ENCODE assay signal across 8 cellular contexts in the genomic region with DNA sequence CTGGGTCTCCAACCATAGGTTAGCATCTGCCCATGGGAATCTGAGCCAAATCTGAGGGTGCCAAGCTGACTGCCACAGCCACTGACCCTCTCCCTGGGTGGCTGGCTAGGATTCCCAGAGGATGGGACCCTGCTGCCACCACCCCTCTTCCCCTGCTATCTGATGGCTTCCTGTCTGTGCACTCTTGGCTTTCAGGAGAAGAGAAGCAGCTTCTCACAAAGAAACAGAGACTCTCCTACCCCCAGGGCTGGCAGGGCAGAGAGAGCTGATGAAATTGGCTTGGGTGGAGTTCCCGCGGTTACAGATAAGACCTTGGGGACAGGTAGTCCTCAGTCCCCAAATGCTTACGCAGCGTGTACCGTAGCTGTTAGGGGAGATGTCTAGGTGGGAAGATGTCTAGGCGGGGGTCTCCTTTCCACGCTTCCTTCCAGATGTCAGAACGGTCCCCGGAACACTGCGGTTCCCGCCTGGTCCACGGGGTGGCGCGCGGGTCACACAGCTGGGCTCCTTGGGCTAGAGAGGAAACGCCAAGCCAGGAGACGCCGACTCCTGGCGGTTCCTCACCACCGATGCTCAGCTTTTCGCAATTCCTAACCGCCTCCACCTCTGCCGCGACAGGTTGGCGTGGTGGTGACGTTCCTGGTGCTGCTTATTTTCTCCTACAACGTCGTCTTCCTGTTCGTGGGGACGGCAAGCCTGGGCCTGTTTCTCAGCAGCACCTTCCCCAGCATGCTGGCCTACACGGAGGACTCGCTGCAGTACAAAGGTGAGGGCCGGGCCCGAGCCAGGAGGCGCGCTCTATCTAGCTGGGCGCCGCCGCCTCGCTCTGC. TPM values are rescaled to one million over a fixed set of nuclear protein-coding genes. Genes with fewer than 3 reads are reported as not detected.
DNase-seq lines count a peak whose midpoint lies in the region; TF ChIP-seq lines count a peak whose summit lies in the region.

No MANE protein-coding gene starts in this region.

- no peaks in the 10 kb centered on the region for H3K27me3 ChIP-seq in H9 (ENCODE audit: insufficient read depth, low read length)
- peaks cover 15% of the 10 kb centered on the region for H3K27me3 ChIP-seq in MM.1S (replicated peaks; ENCODE audit: insufficient read depth, low read length)
- no peaks in the 10 kb centered on the region for H3K27me3 ChIP-seq in neuronal stem cell (ENCODE audit: control insufficient read depth in 3 of 3, insufficient read depth in 3 of 3, low read depth in 1 of 3, low read length in 3 of 3)
- H3K27me3 ChIP-seq in subcutaneous abdominal adipose tissue (ENCODE audit: control insufficient read depth in 5 of 5, insufficient read depth in 4 of 5, low read length in 5 of 5): peaks cover 0 to 3% (median 0%) of the 10 kb centered on the region in 5 donors

- H3K9ac ChIP-seq in H9 (ENCODE audit: extremely low read depth, insufficient read length, low read length): peak overlapping the region; percentile 13
- no peak overlapping the region for H3K9ac ChIP-seq in MM.1S (ENCODE audit: low read length)
- H3K9ac ChIP-seq in neuronal stem cell (ENCODE audit: low read depth, low read length, poor library complexity): peak overlapping the region; percentile 83
- peak overlapping the region in 3 of 5 donors; percentile 30 to 69 (median 63) for H3K9ac ChIP-seq in subcutaneous abdominal adipose tissue (ENCODE audit: low read length in 5 of 5)

- H2AK5ac ChIP-seq in H9 (ENCODE audit: insufficient read length, low read length) (no peak overlapping the region), neuronal stem cell (ENCODE audit: low read depth, low read length) (no peak overlapping the region)

- H3K36me3 ChIP-seq in MM.1S (replicated peaks; ENCODE audit: insufficient read depth, low read length): no peaks in the 10 kb centered on the region
- peaks cover 0 to 3% of the 10 kb centered on the region in 2 donors for H3K36me3 ChIP-seq in neuronal stem cell (replicated peaks in 1 of 2; ENCODE audit: control insufficient read depth in 2 of 2, insufficient read depth in 2 of 2, low read length in 2 of 2)
- H3K36me3 ChIP-seq in subcutaneous abdominal adipose tissue (ENCODE audit: control insufficient read depth in 5 of 5, insufficient read depth in 5 of 5, low read length in 5 of 5): peaks cover 0 to 1% (median 0%) of the 10 kb centered on the region in 5 donors

- no peak overlapping the region for H3T11ph ChIP-seq in H9 (ENCODE audit: low read length)

- peak overlapping the region; percentile 54; the same call in 1 of the 2 replicates for H3K14ac ChIP-seq in H9 (ENCODE audit: insufficient read depth, low read length)
- peak overlapping the region; percentile 87 for H3K14ac ChIP-seq in neuronal stem cell (ENCODE audit: low read length)

- WGBS in H9 (ENCODE audit: extremely low coverage, insufficient read length, low lambda C conversion rate): no CpG with 5 or more reads among the region's 40 CpGs
- WGBS in neuronal stem cell (ENCODE audit: extremely low coverage in 2 of 2, insufficient read length in 2 of 2, insufficient replicate concordance in 1 of 2), 2 donors: no CpG with 5 or more reads among the region's 40 CpGs

- H3K79me1 ChIP-seq in H9 (ENCODE audit: insufficient read depth, low read depth, low read length, poor library complexity, severe bottlenecking) (no peaks in the 10 kb centered on the region), neuronal stem cell (ENCODE audit: low read depth, low read length) (no peaks in the 10 kb centered on the region)

- H4K8ac ChIP-seq in H9 (replicated peaks; ENCODE audit: insufficient read length, low read depth, low read length) (no peak overlapping the region), neuronal stem cell (ENCODE audit: low read depth, low read length) (no peak overlapping the region)

- H3K27ac Mint-ChIP-seq in H9: peak overlapping the region in 1 of 3 experiments; percentile 90; a peak in 1 of 7 replicates

- H3K4me3 ChIP-seq in MM.1S (ENCODE audit: low read length) (peak overlapping the region; percentile 63), neuronal stem cell (ENCODE audit: low read length in 2 of 2) (peak overlapping the region; percentile 39 to 69), subcutaneous abdominal adipose tissue (ENCODE audit: low read depth in 1 of 5, low read length in 5 of 5) (peak overlapping the region; percentile 52 to 75 (median 62))

- H2BK15ac ChIP-seq in H9 (ENCODE audit: low read depth, low read length) (no peak overlapping the region), neuronal stem cell (ENCODE audit: low read length) (no peak overlapping the region)

- no peaks in the 10 kb centered on the region for H4K20me1 ChIP-seq in H9 (ENCODE audit: control insufficient read depth, insufficient read depth, insufficient read length)
- no peaks in the 10 kb centered on the region for H4K20me1 ChIP-seq in MM.1S (ENCODE audit: insufficient read depth, low read length)

- H3K4me1 ChIP-seq in H9 (ENCODE audit: insufficient read depth, low read length): no peaks in the 10 kb centered on the region
- peaks cover 14% of the 10 kb centered on the region for H3K4me1 ChIP-seq in MM.1S (ENCODE audit: low read length)
- H3K4me1 ChIP-seq in neuronal stem cell (ENCODE audit: control insufficient read depth in 2 of 2, insufficient read depth in 1 of 2, low read depth in 1 of 2, low read length in 2 of 2): peaks cover 0 to 2% of the 10 kb centered on the region in 2 donors
- H3K4me1 ChIP-seq in subcutaneous abdominal adipose tissue (ENCODE audit: control insufficient read depth in 5 of 5, insufficient read depth in 5 of 5, low read length in 5 of 5): peaks cover 0 to 14% (median 4%) of the 10 kb centered on the region in 5 donors

- H3K79me2 ChIP-seq in H9 (ENCODE audit: insufficient read depth, low read length): no peaks in the 10 kb centered on the region
- H3K79me2 ChIP-seq in MM.1S (ENCODE audit: low read length): no peaks in the 10 kb centered on the region

- no peak overlapping the region for H4K91ac ChIP-seq in H9 (ENCODE audit: insufficient read length, low read depth, low read length)
- no peak overlapping the region for H4K91ac ChIP-seq in neuronal stem cell (ENCODE audit: low read depth, low read length, poor library complexity)

- H2AFZ ChIP-seq in H9 (ENCODE audit: low read length) (no peak overlapping the region), MM.1S (ENCODE audit: low read length) (peak overlapping the region; percentile 93), neuronal stem cell (ENCODE audit: low read length) (peak overlapping the region; percentile 80)

- no peak overlapping the region for H3K56ac ChIP-seq in H9 (ENCODE audit: insufficient read length, low read depth, low read length)

- H3F3A ChIP-seq in MM.1S (ENCODE audit: insufficient read depth, low read length): peaks cover 6% of the 10 kb centered on the region; the same call in 1 of the 2 replicates

- peaks cover 12% of the 10 kb centered on the region for H3K27me3 Mint-ChIP-seq in H9 (ENCODE audit: low read depth)

- H3K4me1 Mint-ChIP-seq in H9: peaks cover 11 to 12% of the 10 kb centered on the region in 2 experiments

- no peak overlapping the region for H2BK20ac ChIP-seq in H9 (ENCODE audit: low read depth, low read length, poor library complexity, severe bottlenecking)

- no peak overlapping the region for H2BK12ac ChIP-seq in H9 (ENCODE audit: insufficient read length, low read depth, low read length)
- no peak overlapping the region for H2BK12ac ChIP-seq in neuronal stem cell (ENCODE audit: low read length)

- H3K4ac ChIP-seq in H9 (ENCODE audit: low read depth, low read length) (no peak overlapping the region), neuronal stem cell (ENCODE audit: low read length) (no peak overlapping the region)

- H3K9me3 ChIP-seq in H9 (ENCODE audit: control insufficient read depth, low read depth, low read length) (no peaks in the 10 kb centered on the region), MM.1S (replicated peaks; ENCODE audit: insufficient read depth, low read length) (no peaks in the 10 kb centered on the region), neuronal stem cell (replicated peaks in 1 of 2; ENCODE audit: control insufficient read depth in 2 of 2, insufficient read depth in 1 of 2, low read depth in 1 of 2, low read length in 2 of 2) (no peaks in the 10 kb centered on the region), subcutaneous abdominal adipose tissue (ENCODE audit: control insufficient read depth in 5 of 5, low read length in 5 of 5) (no peaks in the 10 kb centered on the region)

- H3K23me2 ChIP-seq in H9 (ENCODE audit: insufficient read length, low read depth, low read length, poor library complexity, severe bottlenecking): no peaks in the 10 kb centered on the region

- H3K27ac ChIP-seq in H9 (ENCODE audit: insufficient read length, low read depth, low read length) (no peak overlapping the region), MM.1S (ENCODE audit: low read length) (no peak overlapping the region), neuronal stem cell (replicated peaks; ENCODE audit: low read length) (no peak overlapping the region), subcutaneous abdominal adipose tissue (ENCODE audit: low read depth, low read length) (no peak overlapping the region)

- DNase-seq in ELF-1 (ENCODE audit: low read depth, low spot score) (peak; percentile 93), H9 (peak; percentile 92), MM.1S (peak; percentile 85), SHP77 treated with DMSO at 0.1 percent for 48 hours (lab: John Stamatoyannopoulos, UW) (peak; percentile 53), activated gamma-delta T cell treated with Interleukin-2 at 50 U/mL for 16 hours (peak; percentile 89), foreskin melanocyte (peak; percentile 62), neuronal stem cell (ENCODE audit: low spot score) (peak; percentile 75)

- H2BK5ac ChIP-seq in H9 (ENCODE audit: insufficient read length, low read length) (no peak overlapping the region), neuronal stem cell (ENCODE audit: low read length) (no peak overlapping the region)

- no peaks in the 10 kb centered on the region; a peak in 1 of 7 replicates for H3K36me3 Mint-ChIP-seq in H9 (ENCODE audit: insufficient read depth in 1 of 3, low read depth in 3 of 3)

- TF ChIP-seq CTCF in H9 (conservative IDR thresholded peaks at IDR 0.05): peak; percentile 97
- peak; percentile 99 for TF ChIP-seq CTCF in MM.1S (IDR thresholded peaks at IDR 0.05; ENCODE audit: low read length)

- peak overlapping the region; percentile 66 to 77 for H3K4me3 Mint-ChIP-seq in H9

- no peaks in the 10 kb centered on the region; a peak in 1 of 5 replicates for H3K9me3 Mint-ChIP-seq in H9

- H3K9me2 ChIP-seq in MM.1S (replicated peaks; ENCODE audit: insufficient read depth, low read length): no peaks in the 10 kb centered on the region

- peak overlapping the region; percentile 44 for H3K18ac ChIP-seq in H9 (ENCODE audit: insufficient read length, low read depth, low read length)
- peak overlapping the region; percentile 91 for H3K18ac ChIP-seq in neuronal stem cell (ENCODE audit: low read length)

- H2BK120ac ChIP-seq in H9 (ENCODE audit: low read depth, low read length, poor library complexity, severe bottlenecking) (no peak overlapping the region), neuronal stem cell (ENCODE audit: low read depth, low read length) (no peak overlapping the region)

- H3K23ac ChIP-seq in H9 (ENCODE audit: insufficient read length, low read depth, low read length) (no peak overlapping the region), neuronal stem cell (ENCODE audit: low read depth, low read length, poor library complexity) (no peak overlapping the region)

- H3K4me2 ChIP-seq in H9 (ENCODE audit: insufficient read depth, insufficient read length, low read length): peak overlapping the region; percentile 39
- peak overlapping the region; percentile 91 for H3K4me2 ChIP-seq in MM.1S (ENCODE audit: low read depth, low read length)
- H3K4me2 ChIP-seq in neuronal stem cell (ENCODE audit: insufficient read depth, low read length, poor library complexity, severe bottlenecking): peak overlapping the region; percentile 55

- H4K5ac ChIP-seq in H9 (ENCODE audit: insufficient read length, low read depth, low read length): no peak overlapping the region

RNA-seq across cellular contexts. Expression of gene ELK4, which starts 40.1 kb away (rescaled TPM):
- 28.7 and 31.2 TPM in 2 replicates for total RNA-seq in H9 (2021)
- 15.5 TPM for polyA plus RNA-seq in neuronal stem cell (2013, experiment 1 of 2)
- polyA plus RNA-seq in neuronal stem cell (2013, experiment 2 of 2): 15.7 TPM

Comparison
In these comparisons a context has a peak if more than half of its experiments do, and no peak if none do; other contexts are left out.
1. H3K4me2 ChIP-seq: peak in every context shown above with its lines; median percentile 91 in MM.1S; 55 in neuronal stem cell; 39 in H9.